10 cellular contexts compared by ENCODE assay signal in the genomic region with DNA sequence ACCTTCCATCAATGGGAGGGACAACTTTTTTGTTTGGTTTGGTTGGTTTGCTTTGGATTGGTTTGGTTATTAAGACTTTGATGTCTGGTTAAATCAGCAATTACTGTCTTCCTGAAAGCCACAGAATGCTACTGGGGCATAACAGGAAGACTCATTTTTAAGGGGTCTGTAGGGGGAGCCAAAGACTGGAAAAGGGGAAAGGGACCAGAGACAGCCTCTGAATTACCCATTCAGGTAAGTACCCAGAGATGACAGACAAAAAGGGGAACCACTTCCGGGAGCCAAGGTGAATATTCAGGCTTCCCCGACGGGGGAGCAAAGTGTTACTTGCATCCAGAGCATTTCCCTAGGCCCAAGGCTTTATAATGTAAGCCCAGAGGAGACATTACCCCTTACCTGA. TPM values are rescaled to one million over a fixed set of nuclear protein-coding genes. Genes with fewer than 3 reads are reported as not detected.
DNase-seq lines count a peak whose midpoint lies in the region; ATAC-seq and TF ChIP-seq lines count a peak whose summit lies in the region.
"Had no signal": no experiment of that assay in that cellular context is flagged by ENCODE, and none has a peak within 500 bp of the region (broad histone marks: within the 10 kb centered on the region; RNA-seq: fewer than 3 reads in every experiment).

No MANE protein-coding gene starts in this region.

- H3K36me3 ChIP-seq in MM.1S (replicated peaks; ENCODE audit: insufficient read depth, low read length) (no peaks in the 10 kb centered on the region), adrenal gland (replicated peaks in 1 of 2) (no peaks in the 10 kb centered on the region), esophagus squamous epithelium (no peaks in the 10 kb centered on the region)

- ATAC-seq in GM21360 (IDR thresholded peaks at IDR 0.05; ENCODE audit: unreplicated experiment) = no peak
- ATAC-seq: CD8-positive, alpha-beta T cell had no signal

- WGBS in adrenal gland, 4 donors = 65 to 88% (median 77%) methylated on average over 3 of the region's 3 CpGs
- WGBS in esophagus squamous epithelium, 2 donors = 51 to 84% methylated on average over 3 of the region's 3 CpGs

- H3K27me3 ChIP-seq in MM.1S (replicated peaks; ENCODE audit: insufficient read depth, low read length) (no peaks in the 10 kb centered on the region), adrenal gland (no peaks in the 10 kb centered on the region), esophagus squamous epithelium (no peaks in the 10 kb centered on the region)

- TF ChIP-seq POLR2A in adrenal gland (IDR thresholded peaks at IDR 0.05) (no peak), esophagus squamous epithelium (IDR thresholded peaks at IDR 0.05) (no peak)

- H2AFZ ChIP-seq in MM.1S (ENCODE audit: low read length) = no peak overlapping the region

- H3K9me3 ChIP-seq in MM.1S (replicated peaks; ENCODE audit: insufficient read depth, low read length) (no peaks in the 10 kb centered on the region), adrenal gland (replicated peaks in 1 of 3) (peaks cover 0 to 14% (median 0%) of the 10 kb centered on the region in 3 donors), esophagus squamous epithelium (peaks cover 3 to 9% (median 6%) of the 10 kb centered on the region in 3 donors)

- H3K9me2 ChIP-seq in MM.1S (replicated peaks; ENCODE audit: insufficient read depth, low read length) = no peaks in the 10 kb centered on the region

- TF ChIP-seq CTCF in GM12872 (IDR thresholded peaks at IDR 0.05; ENCODE audit: insufficient read depth, low read depth, low read length) = peak; percentile 48
- 0 out of 2 replicates have a peak, but pooled peaks have one; percentile 5 for TF ChIP-seq CTCF in MM.1S (IDR thresholded peaks at IDR 0.05; ENCODE audit: low read length)
- TF ChIP-seq CTCF in adrenal gland (IDR thresholded peaks at IDR 0.05) = no peak
- TF ChIP-seq CTCF in esophagus squamous epithelium (IDR thresholded peaks at IDR 0.05) = no peak

- peak; percentile 28 for DNase-seq in 8988T
- DNase-seq in MM.1S = no peak
- peak; percentile 53 for DNase-seq in dermis blood vessel endothelial cell
- no peak for DNase-seq in adrenal gland
- no peak for DNase-seq in NK-92 (lab: John Stamatoyannopoulos, UW; ENCODE audit: unreplicated experiment)
- no peak for DNase-seq in esophagus squamous epithelium (lab: John Stamatoyannopoulos, UW)
- DNase-seq: CD8-positive, alpha-beta T cell had no signal

- H3K4me1 ChIP-seq in MM.1S (ENCODE audit: low read length) = no peaks in the 10 kb centered on the region
- H3K4me1 ChIP-seq in adrenal gland (replicated peaks in 1 of 2) = no peaks in the 10 kb centered on the region
- H3K4me1 ChIP-seq in esophagus squamous epithelium = peaks cover 0 to 12% (median 0%) of the 10 kb centered on the region in 3 donors

- H3K9ac ChIP-seq in MM.1S (ENCODE audit: low read length) = no peak overlapping the region

- peaks cover 3% of the 10 kb centered on the region for H3F3A ChIP-seq in MM.1S (ENCODE audit: insufficient read depth, low read length)

- intact Hi-C loops in adrenal gland (cut with DNase I) = no loop called here
- intact Hi-C loops in esophagus squamous epithelium (cut with DNase I) = no loop called here

- no peaks in the 10 kb centered on the region for H4K20me1 ChIP-seq in MM.1S (ENCODE audit: insufficient read depth, low read length)

- no peak overlapping the region for H3K4me2 ChIP-seq in MM.1S (ENCODE audit: low read depth, low read length)

- H3K27ac ChIP-seq in MM.1S (ENCODE audit: low read length) (no peak overlapping the region), adrenal gland (no peak overlapping the region), esophagus squamous epithelium (no peak overlapping the region)
- H3K27ac ChIP-seq: SK-N-MC had no signal

- H3K4me3 ChIP-seq in MM.1S (ENCODE audit: low read length) = no peak overlapping the region
- no peak overlapping the region for H3K4me3 ChIP-seq in adrenal gland
- H3K4me3 ChIP-seq in esophagus squamous epithelium = no peak overlapping the region
- H3K4me3 ChIP-seq: SK-N-MC had no signal

- no peaks in the 10 kb centered on the region for H3K79me2 ChIP-seq in MM.1S (ENCODE audit: low read length)

RNA-seq across cellular contexts. Expression of gene FEM1C, which starts 4.6 kb away (rescaled TPM):
- 15.0 and 19.3 TPM in 2 replicates for total RNA-seq in dermis blood vessel endothelial cell
- total RNA-seq in adrenal gland = 10 to 100 TPM in 6 of 8 donors, 1 to 10 TPM in 2; 5.1 to 14.7 (median 12.4) TPM
- polyA plus RNA-seq in adrenal gland = 10 to 100 TPM in 1 of 3 donors, 1 to 10 TPM in 2; 4.5 to 15.5 (median 5.8) TPM
- 10 to 100 TPM in 3 of 4 donors, 1 to 10 TPM in 1; 8.2 to 23.1 (median 11.7) TPM for total RNA-seq in esophagus squamous epithelium

RNA-seq across cellular contexts. Expression of gene TICAM2, which starts 53.1 kb away (rescaled TPM):
- 0.17 and 0.93 TPM in 2 replicates for total RNA-seq in dermis blood vessel endothelial cell
- 1 to 10 TPM; 1.8 to 9.3 (median 4.5) TPM for total RNA-seq in adrenal gland
- 1 to 10 TPM; 2.3 to 2.7 (median 2.7) TPM for polyA plus RNA-seq in adrenal gland
- 1 to 10 TPM in 1 of 4 donors, under 1 TPM in 2, not detected in 1; 0.68 to 2.7 (median 0.95) TPM for total RNA-seq in esophagus squamous epithelium

Comparison
In these comparisons a context has a peak if more than half of its experiments do, and no peak if none do; other contexts are left out.
1. DNase-seq: peak in 8988T (single experiment) and dermis blood vessel endothelial cell (single experiment); none in MM.1S (single experiment), adrenal gland (0 of 7), NK-92 (single experiment) and esophagus squamous epithelium (single experiment).
2. CTCF ChIP-seq: peak in GM12872 (single experiment) and MM.1S (single experiment); none in adrenal gland (0 of 6) and esophagus squamous epithelium (0 of 6).